In the genomic region with DNA sequence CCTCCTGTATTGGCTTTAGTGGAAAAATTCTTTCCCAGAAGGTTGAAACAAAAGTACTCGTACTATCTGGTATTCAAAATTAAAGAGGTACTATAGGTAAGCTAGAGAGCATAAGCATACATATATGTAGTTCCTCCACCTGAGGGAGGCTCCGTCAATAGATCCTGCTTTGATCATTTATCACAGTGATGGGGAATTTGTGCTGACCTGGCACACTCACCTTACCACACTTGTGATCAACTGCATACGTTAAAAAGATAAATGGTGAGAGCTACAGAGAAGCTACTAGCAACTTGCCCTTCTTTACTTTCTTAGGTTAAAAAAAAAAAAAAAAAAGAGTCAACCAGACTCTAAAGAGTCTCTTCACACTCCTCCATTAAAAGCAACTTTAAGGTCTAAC, we compare ENCODE assay signal across 23 cellular contexts. TPM values are rescaled to one million over a fixed set of nuclear protein-coding genes. Genes with fewer than 3 reads are reported as not detected.
DNase-seq lines count a peak whose midpoint lies in the region; ATAC-seq, FAIRE-seq and TF ChIP-seq lines count a peak whose summit lies in the region.
"Had no signal": no experiment of that assay in that cellular context is flagged by ENCODE, and none has a peak within 500 bp of the region (broad histone marks: within the 10 kb centered on the region; RNA-seq: fewer than 3 reads in every experiment).

No MANE protein-coding gene starts in this region.

- H3K36me3 ChIP-seq in ACC112 (ENCODE audit: insufficient read depth, low read length) (peaks cover 11% of the 10 kb centered on the region), HUES64 (ENCODE audit: insufficient read depth, low read length) (peaks cover 37% of the 10 kb centered on the region), astrocyte (ENCODE audit: insufficient read depth, low read length) (no peaks in the 10 kb centered on the region), keratinocyte (ENCODE audit: control insufficient read depth in 2 of 2, extremely low read depth in 1 of 2, insufficient read depth in 2 of 2, low read length in 2 of 2) (peaks cover 1 to 12% of the 10 kb centered on the region in 2 experiments)

- H3K79me2 ChIP-seq in ACC112 (ENCODE audit: control insufficient read depth, insufficient read depth, low read length, unreplicated experiment) (peaks cover 67% of the 10 kb centered on the region), astrocyte (ENCODE audit: insufficient read depth, low read length) (peaks cover 71% of the 10 kb centered on the region), keratinocyte (ENCODE audit: control insufficient read depth, insufficient read depth, low read length) (peaks cover 55% of the 10 kb centered on the region)

- dilution Hi-C loops in keratinocyte (cut with MboI; ENCODE audit: extremely low pct_ligation_motif_present, low sequenced_read_pairs), result no loop called here

- TF ChIP-seq CTCF in astrocyte (IDR thresholded peaks at IDR 0.05; ENCODE audit: insufficient read depth, low read depth, low read length) (no peak), keratinocyte (optimal IDR thresholded peaks at IDR 0.05 in 1 of 3, IDR thresholded peaks at IDR 0.05 in 1 of 3, conservative IDR thresholded peaks at IDR 0.05 in 1 of 3; ENCODE audit: extremely low read depth in 1 of 3, insufficient read depth in 2 of 3, low read length in 3 of 3) (no peak)

- no peaks in the 10 kb centered on the region for H3K27me3 Mint-ChIP-seq in astrocyte (ENCODE audit: low read depth, unreplicated experiment)
- no peaks in the 10 kb centered on the region for H3K27me3 Mint-ChIP-seq in activated CD4-positive, alpha-beta T cell treated with anti-CD3 and anti-CD28 coated beads for 36 hours
- H3K27me3 Mint-ChIP-seq: activated CD8-positive, alpha-beta T cell treated with anti-CD3 and anti-CD28 coated beads for 36 hours; progenitor cell of endocrine pancreas had no signal

- POLR2A ChIA-PET in activated CD4-positive, alpha-beta T cell treated with anti-CD3 and anti-CD28 coated beads for 36 hours (lab: Charles Lee), result no interaction called here

- DNase-seq in astrocyte (ENCODE audit: low read depth) (no peak), keratinocyte (ENCODE audit: low read depth, low spot score) (no peak), ecto neural progenitor cell (ENCODE audit: low spot score) (no peak), DMS 273 (lab: John Stamatoyannopoulos, UW; ENCODE audit: unreplicated experiment) (no peak)
- DNase-seq in activated CD4-positive, alpha-beta T cell treated with anti-CD3 and anti-CD28 coated beads for 36 hours, result no peak
- DNase-seq: activated CD4-positive, CD25-positive, alpha-beta regulatory T cell; activated CD8-positive, alpha-beta T cell treated with anti-CD3 and anti-CD28 coated beads for 36 hours; activated gamma-delta T cell; DMS79 treated with DMSO at 0.1 percent for 48 hours; effector CD8-positive, alpha-beta T cell; GOT3; lower lobe of right lung; NCI-H1092 treated with DMSO at 0.1 percent for 48 hours; NCI-H1930; stimulated activated CD8-positive, alpha-beta memory T cell treated with anti-CD3 and anti-CD28 coated beads, Interleukin-4, amount 100 ng/mL, for 48 hours; T1000; transverse colon had no signal

- H3K9me1 ChIP-seq in keratinocyte (ENCODE audit: control insufficient read depth, extremely low read depth, insufficient read depth, low read length), result peaks cover 3% of the 10 kb centered on the region

- H3K4me1 ChIP-seq in ACC112 (ENCODE audit: control insufficient read depth, insufficient read depth, low read length, unreplicated experiment), result peaks cover 44% of the 10 kb centered on the region
- peaks cover 21% of the 10 kb centered on the region for H3K4me1 ChIP-seq in HUES64 (ENCODE audit: insufficient read depth, low read length)
- H3K4me1 ChIP-seq in astrocyte (ENCODE audit: insufficient read depth, low read length), result peaks cover 24% of the 10 kb centered on the region
- peaks cover 42% of the 10 kb centered on the region for H3K4me1 ChIP-seq in keratinocyte (ENCODE audit: control insufficient read depth, extremely low read depth, insufficient read depth, low read length)

- peaks cover 56% of the 10 kb centered on the region for H4K20me1 ChIP-seq in astrocyte (ENCODE audit: insufficient read depth, low read length)
- H4K20me1 ChIP-seq in keratinocyte (ENCODE audit: control insufficient read depth, extremely low read depth, insufficient read depth, low read length), result peaks cover 5% of the 10 kb centered on the region

- no peak overlapping the region for H3K9ac ChIP-seq in HUES64 (ENCODE audit: low read depth, low read length)
- H3K9ac ChIP-seq in astrocyte (ENCODE audit: low read length), result peak overlapping the region; percentile 85
- H3K9ac ChIP-seq in keratinocyte (ENCODE audit: control insufficient read depth, extremely low read depth, insufficient read depth, low read length), result no peak overlapping the region

- peak overlapping the region; percentile 92 for H3K4me2 ChIP-seq in astrocyte (ENCODE audit: low read length)
- H3K4me2 ChIP-seq in keratinocyte (ENCODE audit: control insufficient read depth, extremely low read depth, insufficient read depth, low read depth, low read length), result peak overlapping the region; percentile 99

- H3K27ac Mint-ChIP-seq in astrocyte (ENCODE audit: unreplicated experiment), result no peak overlapping the region
- no peak overlapping the region for H3K27ac Mint-ChIP-seq in activated CD4-positive, alpha-beta T cell treated with anti-CD3 and anti-CD28 coated beads for 36 hours
- H3K27ac Mint-ChIP-seq: activated CD8-positive, alpha-beta T cell treated with anti-CD3 and anti-CD28 coated beads for 36 hours; progenitor cell of endocrine pancreas had no signal

- H3K4me1 Mint-ChIP-seq in astrocyte (ENCODE audit: low read depth, unreplicated experiment), result peaks cover 25% of the 10 kb centered on the region
- H3K4me1 Mint-ChIP-seq in activated CD4-positive, alpha-beta T cell treated with anti-CD3 and anti-CD28 coated beads for 36 hours, result peaks cover 31% of the 10 kb centered on the region

- H3K9me3 ChIP-seq in HUES64 (ENCODE audit: insufficient read depth, low read depth, low read length), result no peaks in the 10 kb centered on the region
- H3K9me3 ChIP-seq in astrocyte (ENCODE audit: insufficient read depth, low read depth, low read length), result no peaks in the 10 kb centered on the region
- no peaks in the 10 kb centered on the region for H3K9me3 ChIP-seq in keratinocyte (ENCODE audit: control insufficient read depth, low read depth, low read length)
- H3K9me3 ChIP-seq: lower lobe of right lung, transverse colon had no signal

- H3K27me3 ChIP-seq in ACC112 (ENCODE audit: insufficient read depth, low read length) (no peaks in the 10 kb centered on the region), HUES64 (ENCODE audit: insufficient read depth, low read length) (no peaks in the 10 kb centered on the region), astrocyte (ENCODE audit: insufficient read depth, low read length) (no peaks in the 10 kb centered on the region), keratinocyte (ENCODE audit: control insufficient read depth, extremely low read depth, insufficient read depth, low read length) (no peaks in the 10 kb centered on the region)
- H3K27me3 ChIP-seq: transverse colon had no signal

- peaks cover 6% of the 10 kb centered on the region for H3K36me3 Mint-ChIP-seq in astrocyte (ENCODE audit: low read depth, unreplicated experiment)
- H3K36me3 Mint-ChIP-seq in activated CD4-positive, alpha-beta T cell treated with anti-CD3 and anti-CD28 coated beads for 36 hours (ENCODE audit: low read depth), result no peaks in the 10 kb centered on the region

- 93% methylated on average over 3 of the region's 3 CpGs for WGBS in HUES64

- H3K4me3 Mint-ChIP-seq in astrocyte (ENCODE audit: unreplicated experiment), result no peak overlapping the region
- H3K4me3 Mint-ChIP-seq in activated CD4-positive, alpha-beta T cell treated with anti-CD3 and anti-CD28 coated beads for 36 hours, result no peak overlapping the region
- H3K4me3 Mint-ChIP-seq: activated CD8-positive, alpha-beta T cell treated with anti-CD3 and anti-CD28 coated beads for 36 hours had no signal

- no peak for ATAC-seq in activated CD4-positive, alpha-beta T cell treated with anti-CD3 and anti-CD28 coated beads for 36 hours
- ATAC-seq in GM18519 (IDR thresholded peaks at IDR 0.05; ENCODE audit: low FRiP score, unreplicated experiment), result no peak
- ATAC-seq: activated CD8-positive, alpha-beta T cell treated with anti-CD3 and anti-CD28 coated beads for 36 hours; lower lobe of right lung; Right ventricle myocardium inferior had no signal

- H3K27ac ChIP-seq in ACC112 (ENCODE audit: low read depth, low read length), result no peak overlapping the region
- no peak overlapping the region for H3K27ac ChIP-seq in HUES64 (ENCODE audit: low read depth, low read length)
- no peak overlapping the region for H3K27ac ChIP-seq in astrocyte (ENCODE audit: low read depth, low read length)
- no peak overlapping the region for H3K27ac ChIP-seq in keratinocyte (ENCODE audit: control insufficient read depth, insufficient read depth, low read length)
- H3K27ac ChIP-seq: lower lobe of right lung, transverse colon had no signal

- no peaks in the 10 kb centered on the region for H3K9me3 Mint-ChIP-seq in astrocyte (ENCODE audit: unreplicated experiment)
- no peaks in the 10 kb centered on the region for H3K9me3 Mint-ChIP-seq in activated CD4-positive, alpha-beta T cell treated with anti-CD3 and anti-CD28 coated beads for 36 hours (ENCODE audit: low read depth)
- H3K9me3 Mint-ChIP-seq: activated CD8-positive, alpha-beta T cell treated with anti-CD3 and anti-CD28 coated beads for 36 hours had no signal

- H2AFZ ChIP-seq in ACC112 (ENCODE audit: low read length, unreplicated experiment) (no peak overlapping the region), astrocyte (ENCODE audit: low read depth, low read length) (no peak overlapping the region), keratinocyte (ENCODE audit: control insufficient read depth, low read length) (no peak overlapping the region)

- peak overlapping the region; percentile 86 for H3K4me3 ChIP-seq in ACC112 (ENCODE audit: low read depth, low read length)
- peak overlapping the region; percentile 76; the same call in 1 of the 2 replicates for H3K4me3 ChIP-seq in HUES64 (ENCODE audit: low read length)
- H3K4me3 ChIP-seq in astrocyte (ENCODE audit: insufficient read depth, low read depth, low read length), result peak overlapping the region; percentile 89
- no peak overlapping the region for H3K4me3 ChIP-seq in keratinocyte (ENCODE audit: control insufficient read depth in 2 of 3, extremely low read depth in 1 of 3, insufficient read depth in 2 of 3, low read depth in 1 of 3, low read length in 3 of 3)
- H3K4me3 ChIP-seq: lower lobe of right lung, transverse colon had no signal

- CTCF ChIA-PET in activated CD4-positive, alpha-beta T cell treated with anti-CD3 and anti-CD28 coated beads for 36 hours (lab: Charles Lee), result interaction anchor here (0.6 to 2.6 kb wide), 8 partner anchors 8 to 545 kb away, joined by 3 to 17 read pairs (median 4); partner anchors contain the start of gene IPO8

- intact Hi-C loops in activated CD4-positive, alpha-beta T cell treated with anti-CD3 and anti-CD28 coated beads for 36 hours (cut with DNase I, micrococcal nuclease), result loop anchor here (5.0 to 10.0 kb wide), 3 partner anchors 573 to 1925 kb away; partner anchors contain the start of genes DNM1L (in 1 of the 2), ERGIC2 (in 1 of the 2) and SINHCAF (in 1 of the 2)

- FAIRE-seq in astrocyte (lab: Jason Lieb, UNC), result peak; percentile 17
- FAIRE-seq in keratinocyte (lab: Jason Lieb, UNC), result no peak
- FAIRE-seq: frontal cortex had no signal

RNA-seq across cellular contexts. Expression of gene CAPRIN2, which starts 2.5 kb away (rescaled TPM):
- polyA plus RNA-seq in HUES64 (2013, experiment 1 of 2), result 34.5 TPM
- 41.1 TPM for polyA plus RNA-seq in HUES64 (2013, experiment 2 of 2)
- total RNA-seq in astrocyte, result 20.2 and 23.1 TPM in 2 replicates
- 15.2 to 32.4 TPM (median 24.5 TPM) in 3 replicates for polyA plus RNA-seq in keratinocyte
- 8.1 TPM for polyA plus RNA-seq in keratinocyte (2011; ENCODE audit: low read depth)
- 4.6 and 8.1 TPM in 2 replicates for polyA plus RNA-seq in keratinocyte (2011; cell fraction: cytosol; rRNA removed)
- polyA plus RNA-seq in keratinocyte (2011; cell fraction: nucleus; rRNA removed), result 106 and 121 TPM in 2 replicates
- polyA plus RNA-seq in keratinocyte (2012; ENCODE audit: low replicate concordance), result 10.4 and 13.9 TPM in 2 replicates
- polyA minus RNA-seq in keratinocyte, result 6.0 to 34.7 TPM (median 14.2 TPM) in 3 replicates
- polyA minus RNA-seq in keratinocyte (2011; cell fraction: cytosol; rRNA and poly(A)+ RNA removed), result 10.2 TPM
- 15.1 and 30.6 TPM in 2 replicates for polyA minus RNA-seq in keratinocyte (2011; cell fraction: nucleus; rRNA and poly(A)+ RNA removed)
- 10 to 100 TPM; 10.0 to 19.8 TPM for total RNA-seq in activated CD4-positive, alpha-beta T cell treated with anti-CD3 and anti-CD28 coated beads for 36 hours

RNA-seq across cellular contexts. Expression of gene IPO8, which starts 56.6 kb away (rescaled TPM):
- polyA plus RNA-seq in HUES64 (2013, experiment 1 of 2), result 32.8 TPM
- polyA plus RNA-seq in HUES64 (2013, experiment 2 of 2), result 32.5 TPM
- 39.2 and 41.0 TPM in 2 replicates for total RNA-seq in astrocyte
- 9.9 to 18.8 TPM (median 12.7 TPM) in 3 replicates for polyA plus RNA-seq in keratinocyte
- 26.2 TPM for polyA plus RNA-seq in keratinocyte (2011; ENCODE audit: low read depth)
- 10.3 and 17.0 TPM in 2 replicates for polyA plus RNA-seq in keratinocyte (2011; cell fraction: cytosol; rRNA removed)
- 18.3 and 22.2 TPM in 2 replicates for polyA plus RNA-seq in keratinocyte (2011; cell fraction: nucleus; rRNA removed)
- 11.5 and 26.4 TPM in 2 replicates for polyA plus RNA-seq in keratinocyte (2012; ENCODE audit: low replicate concordance)
- polyA minus RNA-seq in keratinocyte, result 21.6 to 50.5 TPM (median 24.4 TPM) in 3 replicates
- polyA minus RNA-seq in keratinocyte (2011; cell fraction: cytosol; rRNA and poly(A)+ RNA removed), result 18.8 TPM
- polyA minus RNA-seq in keratinocyte (2011; cell fraction: nucleus; rRNA and poly(A)+ RNA removed), result 22.4 and 40.6 TPM in 2 replicates
- 10 to 100 TPM; 48.7 to 51.4 TPM for total RNA-seq in activated CD4-positive, alpha-beta T cell treated with anti-CD3 and anti-CD28 coated beads for 36 hours

Comparison
In these comparisons a context has a peak if more than half of its experiments do, and no peak if none do; other contexts are left out.
1. H3K4me3 ChIP-seq: peak in ACC112 (single experiment), HUES64 (single experiment) and astrocyte (single experiment); none in keratinocyte (0 of 3).